25 cellular contexts compared by ENCODE assay signal in genomic region chr7:77885155-77885554, GRCh38.
"Had no signal": no experiment of that assay in that cellular context is flagged by ENCODE, and none has a peak within 500 bp of the region (broad histone marks: within the 10 kb centered on the region; RNA-seq: fewer than 3 reads in every experiment).

No MANE protein-coding gene starts in this region.

- ATAC-seq: effector memory CD8-positive, alpha-beta T cell; esophagus mucosa; gastroesophageal sphincter; heart left ventricle; left cardiac atrium; left lung; left ventricle myocardium superior; lower lobe of right lung had no signal

- H2AFZ ChIP-seq: hepatocyte had no signal

- H3K4me3 ChIP-seq: colonic mucosa, esophagus squamous epithelium, gastroesophageal sphincter, heart left ventricle, hepatocyte, left lung, lower lobe of right lung had no signal

- H3K4me3 Mint-ChIP-seq: dendritic cell treated with granulocyte-macrophage colony-stimulating factor and Interleukin-4, amounts not matched to agents 40 ng/mL and 50 ng/mL, for 4 days; effector memory CD8-positive, alpha-beta T cell; endodermal cell; immature natural killer cell had no signal

- H3K36me3 ChIP-seq: colonic mucosa, esophagus squamous epithelium, gastroesophageal sphincter, heart left ventricle, left lung, lower lobe of right lung had no signal

- H3K9me3 Mint-ChIP-seq: dendritic cell treated with granulocyte-macrophage colony-stimulating factor and Interleukin-4, amounts not matched to agents 40 ng/mL and 50 ng/mL, for 4 days; effector memory CD8-positive, alpha-beta T cell; endodermal cell; immature natural killer cell had no signal

- H3K9me3 ChIP-seq: colonic mucosa, esophagus squamous epithelium, gastroesophageal sphincter, heart left ventricle, left lung, lower lobe of right lung had no signal

- H3K27me3 ChIP-seq: colonic mucosa, esophagus squamous epithelium, gastroesophageal sphincter, heart left ventricle, hepatocyte, left lung had no signal

- H3K27me3 Mint-ChIP-seq: dendritic cell treated with granulocyte-macrophage colony-stimulating factor and Interleukin-4, amounts not matched to agents 40 ng/mL and 50 ng/mL, for 4 days; effector memory CD8-positive, alpha-beta T cell had no signal

- H3K27ac ChIP-seq: colonic mucosa, epithelial cell of prostate, esophagus squamous epithelium, gastroesophageal sphincter, heart left ventricle, hepatocyte, left lung, lower lobe of right lung had no signal

- H3K4me1 ChIP-seq: colonic mucosa, esophagus squamous epithelium, left lung, lower lobe of right lung had no signal

- H3K4me2 ChIP-seq: hepatocyte had no signal

- H3K27ac Mint-ChIP-seq: dendritic cell treated with granulocyte-macrophage colony-stimulating factor and Interleukin-4, amounts not matched to agents 40 ng/mL and 50 ng/mL, for 4 days; endodermal cell; immature natural killer cell had no signal

- FAIRE-seq: endometrium, keratinocyte had no signal

- DNase-seq: colonic mucosa; cortex of kidney; effector CD8-positive, alpha-beta T cell; effector memory CD8-positive, alpha-beta T cell; endodermal cell; erythroblast; esophagus squamous epithelium; foreskin fibroblast; foreskin melanocyte; heart left ventricle; hypothalamus; immature natural killer cell; left cardiac atrium; left lung; left ventricle myocardium superior; lower lobe of right lung; mesendoderm; midbrain had no signal
